Comparison of ENCODE assay signal across 10 cellular contexts in genomic region chr13:29754486-29754806, GRCh38.
DNase-seq lines count a peak whose midpoint lies in the region; ATAC-seq lines count a peak whose summit lies in the region.
"Had no signal": no experiment of that assay in that cellular context is flagged by ENCODE, and none has a peak within 500 bp of the region (broad histone marks: within the 10 kb centered on the region; RNA-seq: fewer than 3 reads in every experiment).

No MANE protein-coding gene starts in this region.

- peak; percentile 21 for DNase-seq in stimulated activated naive CD8-positive, alpha-beta T cell treated with anti-CD3 and anti-CD28 coated beads, Interleukin-15, Interleukin-2, amounts not matched to agents 100 U/mL and 50 U/mL, for 24 hours
- DNase-seq in stimulated activated naive CD8-positive, alpha-beta T cell treated with anti-CD3 and anti-CD28 coated beads, Interleukin-15, amount 100 ng/mL, for 72 hours: no peak
- DNase-seq in T-helper 2 cell treated with Interferon-gamma antibody and Interleukin-4, amounts not matched to agents 5 μg/mL and 100 μg/mL, for 36 hours (ENCODE audit: low spot score): peak; percentile 17
- DNase-seq in fibroblast of peridontal ligament (ENCODE audit: extremely low read depth) (peak; percentile 52), DMS79 treated with DMSO at 0.1 percent for 48 hours (lab: John Stamatoyannopoulos, UW) (no peak), medulla oblongata (ENCODE audit: extremely low spot score) (no peak)
- DNase-seq: NCI-H2171 treated with DMSO at 0.1 percent for 48 hours, SW 1271 had no signal

- no peaks in the 10 kb centered on the region for H3K27me3 Mint-ChIP-seq in stimulated activated naive CD8-positive, alpha-beta T cell treated with anti-CD3 and anti-CD28 coated beads, Interleukin-15, amount 100 ng/mL, for 72 hours
- H3K27me3 Mint-ChIP-seq in T-helper 2 cell treated with Interferon-gamma antibody and Interleukin-4, amounts not matched to agents 5 μg/mL and 100 μg/mL, for 36 hours (ENCODE audit: low read depth): peaks cover 2% of the 10 kb centered on the region

- ATAC-seq in stimulated activated naive CD8-positive, alpha-beta T cell treated with anti-CD3 and anti-CD28 coated beads, Interleukin-15, Interleukin-2, amounts not matched to agents 100 U/mL and 50 U/mL, for 24 hours: peak; percentile 15
- no peak for ATAC-seq in stimulated activated naive CD8-positive, alpha-beta T cell treated with anti-CD3 and anti-CD28 coated beads, Interleukin-15, amount 100 ng/mL, for 72 hours
- ATAC-seq in HG03565 (IDR thresholded peaks at IDR 0.05; ENCODE audit: unreplicated experiment) (no peak), GM21423 (IDR thresholded peaks at IDR 0.05; ENCODE audit: unreplicated experiment) (no peak)

- H3K4me1 Mint-ChIP-seq in stimulated activated naive CD8-positive, alpha-beta T cell treated with anti-CD3 and anti-CD28 coated beads, Interleukin-15, amount 100 ng/mL, for 72 hours: peaks cover 24% of the 10 kb centered on the region
- H3K4me1 Mint-ChIP-seq in T-helper 2 cell treated with Interferon-gamma antibody and Interleukin-4, amounts not matched to agents 5 μg/mL and 100 μg/mL, for 36 hours (ENCODE audit: low read depth): peaks cover 12% of the 10 kb centered on the region

- H3K36me3 Mint-ChIP-seq in T-helper 2 cell treated with Interferon-gamma antibody and Interleukin-4, amounts not matched to agents 5 μg/mL and 100 μg/mL, for 36 hours (ENCODE audit: low read depth): no peaks in the 10 kb centered on the region

- peaks cover under 1 to 2% of the 10 kb centered on the region in 2 donors for H3K9me3 Mint-ChIP-seq in stimulated activated naive CD8-positive, alpha-beta T cell treated with anti-CD3 and anti-CD28 coated beads, Interleukin-15, amount 100 ng/mL, for 72 hours
- H3K9me3 Mint-ChIP-seq in T-helper 2 cell treated with Interferon-gamma antibody and Interleukin-4, amounts not matched to agents 5 μg/mL and 100 μg/mL, for 36 hours: no peaks in the 10 kb centered on the region

- H3K4me3 Mint-ChIP-seq in stimulated activated naive CD8-positive, alpha-beta T cell treated with anti-CD3 and anti-CD28 coated beads, Interleukin-15, amount 100 ng/mL, for 72 hours: no peak overlapping the region
- no peak overlapping the region for H3K4me3 Mint-ChIP-seq in T-helper 2 cell treated with Interferon-gamma antibody and Interleukin-4, amounts not matched to agents 5 μg/mL and 100 μg/mL, for 36 hours

- peak overlapping the region in 1 of 2 donors; percentile 38 for H3K27ac Mint-ChIP-seq in stimulated activated naive CD8-positive, alpha-beta T cell treated with anti-CD3 and anti-CD28 coated beads, Interleukin-15, amount 100 ng/mL, for 72 hours
- H3K27ac Mint-ChIP-seq in T-helper 2 cell treated with Interferon-gamma antibody and Interleukin-4, amounts not matched to agents 5 μg/mL and 100 μg/mL, for 36 hours: no peak overlapping the region

Comparison
In these comparisons a context has a peak if more than half of its experiments do, and no peak if none do; other contexts are left out.
1. DNase-seq: peak in stimulated activated naive CD8-positive, alpha-beta T cell treated with anti-CD3 and anti-CD28 coated beads, Interleukin-15, Interleukin-2, amounts not matched to agents 100 U/mL and 50 U/mL, for 24 hours (single experiment), T-helper 2 cell treated with Interferon-gamma antibody and Interleukin-4, amounts not matched to agents 5 μg/mL and 100 μg/mL, for 36 hours (single experiment) and fibroblast of peridontal ligament (single experiment); none in stimulated activated naive CD8-positive, alpha-beta T cell treated with anti-CD3 and anti-CD28 coated beads, Interleukin-15, amount 100 ng/mL, for 72 hours (0 of 2), DMS79 treated with DMSO at 0.1 percent for 48 hours (single experiment) and medulla oblongata (single experiment).